In the genomic region with DNA sequence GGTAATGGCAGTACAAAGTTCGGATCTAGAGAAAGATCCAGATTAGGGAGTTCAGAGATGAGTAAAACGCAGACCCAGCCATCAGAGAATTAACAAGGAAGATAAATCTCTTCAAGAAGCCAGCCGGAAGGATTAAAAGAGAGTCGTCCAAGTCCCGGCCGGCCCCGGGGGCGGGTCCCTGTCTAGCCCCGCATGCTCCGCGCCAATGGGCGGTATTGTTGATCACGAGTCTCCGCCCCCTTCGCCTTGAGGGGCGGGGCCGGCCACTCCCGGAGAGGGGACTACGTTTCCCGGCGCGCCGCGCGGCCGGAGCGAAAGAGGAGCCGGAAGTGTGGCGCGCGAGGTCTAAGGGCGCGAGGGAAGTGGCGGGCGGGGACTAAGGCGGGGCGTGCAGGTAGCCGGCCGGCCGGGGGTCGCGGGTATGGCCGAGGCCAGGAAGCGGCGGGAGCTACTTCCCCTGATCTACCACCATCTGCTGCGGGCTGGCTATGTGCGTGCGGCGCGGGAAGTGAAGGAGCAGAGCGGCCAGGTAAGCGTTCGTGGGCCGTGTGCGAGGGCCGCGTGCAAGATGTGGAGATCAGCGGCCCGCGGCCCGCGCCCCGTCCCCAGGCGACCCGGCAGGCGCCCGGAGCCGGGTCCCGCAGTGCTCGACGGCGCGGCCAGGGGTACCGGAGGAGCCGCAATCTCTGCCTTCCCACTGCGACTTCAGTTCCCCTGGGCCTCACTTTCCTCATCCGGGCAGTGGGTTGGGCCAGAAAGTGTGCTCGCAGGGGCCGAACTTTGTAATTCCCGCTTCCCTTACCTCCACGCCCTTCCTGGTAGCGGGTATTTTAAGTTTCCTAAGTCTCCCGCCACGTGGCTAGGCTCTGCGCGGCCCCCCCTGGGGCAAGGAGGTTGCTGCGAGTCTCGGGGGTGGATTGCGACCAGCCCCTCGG, we compare ENCODE assay signal across 8 cellular contexts. TPM values are rescaled to one million over a fixed set of nuclear protein-coding genes. Genes with fewer than 3 reads are reported as not detected.
DNase-seq lines count a peak whose midpoint lies in the region; ATAC-seq and TF ChIP-seq lines count a peak whose summit lies in the region.

A gene with protein sequence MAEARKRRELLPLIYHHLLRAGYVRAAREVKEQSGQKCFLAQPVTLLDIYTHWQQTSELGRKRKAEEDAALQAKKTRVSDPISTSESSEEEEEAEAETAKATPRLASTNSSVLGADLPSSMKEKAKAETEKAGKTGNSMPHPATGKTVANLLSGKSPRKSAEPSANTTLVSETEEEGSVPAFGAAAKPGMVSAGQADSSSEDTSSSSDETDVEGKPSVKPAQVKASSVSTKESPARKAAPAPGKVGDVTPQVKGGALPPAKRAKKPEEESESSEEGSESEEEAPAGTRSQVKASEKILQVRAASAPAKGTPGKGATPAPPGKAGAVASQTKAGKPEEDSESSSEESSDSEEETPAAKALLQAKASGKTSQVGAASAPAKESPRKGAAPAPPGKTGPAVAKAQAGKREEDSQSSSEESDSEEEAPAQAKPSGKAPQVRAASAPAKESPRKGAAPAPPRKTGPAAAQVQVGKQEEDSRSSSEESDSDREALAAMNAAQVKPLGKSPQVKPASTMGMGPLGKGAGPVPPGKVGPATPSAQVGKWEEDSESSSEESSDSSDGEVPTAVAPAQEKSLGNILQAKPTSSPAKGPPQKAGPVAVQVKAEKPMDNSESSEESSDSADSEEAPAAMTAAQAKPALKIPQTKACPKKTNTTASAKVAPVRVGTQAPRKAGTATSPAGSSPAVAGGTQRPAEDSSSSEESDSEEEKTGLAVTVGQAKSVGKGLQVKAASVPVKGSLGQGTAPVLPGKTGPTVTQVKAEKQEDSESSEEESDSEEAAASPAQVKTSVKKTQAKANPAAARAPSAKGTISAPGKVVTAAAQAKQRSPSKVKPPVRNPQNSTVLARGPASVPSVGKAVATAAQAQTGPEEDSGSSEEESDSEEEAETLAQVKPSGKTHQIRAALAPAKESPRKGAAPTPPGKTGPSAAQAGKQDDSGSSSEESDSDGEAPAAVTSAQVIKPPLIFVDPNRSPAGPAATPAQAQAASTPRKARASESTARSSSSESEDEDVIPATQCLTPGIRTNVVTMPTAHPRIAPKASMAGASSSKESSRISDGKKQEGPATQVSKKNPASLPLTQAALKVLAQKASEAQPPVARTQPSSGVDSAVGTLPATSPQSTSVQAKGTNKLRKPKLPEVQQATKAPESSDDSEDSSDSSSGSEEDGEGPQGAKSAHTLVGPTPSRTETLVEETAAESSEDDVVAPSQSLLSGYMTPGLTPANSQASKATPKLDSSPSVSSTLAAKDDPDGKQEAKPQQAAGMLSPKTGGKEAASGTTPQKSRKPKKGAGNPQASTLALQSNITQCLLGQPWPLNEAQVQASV (N-terminal part only) (plus strand): TSS at position 372 of the 935 bp plus-strand sequence. CDS start 50 bp downstream, at position 422.

- TF ChIP-seq CTCF in BE2C (IDR thresholded peaks at IDR 0.05; ENCODE audit: low read depth, low read length) (no peak), colonic mucosa (IDR thresholded peaks at IDR 0.05) (no peak)

- peak within 1 kb of the TSS; percentile 47 for H3K27ac ChIP-seq in colonic mucosa

- ATAC-seq in HG03460 (IDR thresholded peaks at IDR 0.05; ENCODE audit: unreplicated experiment) (peak; percentile 97), left colon (peak; percentile 93)

- H3K36me3 ChIP-seq in BE2C = peaks cover 29% of the 10 kb centered on the region
- H3K36me3 ChIP-seq in colonic mucosa = peaks cover 9% of the 10 kb centered on the region

- H3K9me3 ChIP-seq in BE2C (no peaks in the 10 kb centered on the region), colonic mucosa (no peaks in the 10 kb centered on the region)

- no peaks in the 10 kb centered on the region for H3K4me1 ChIP-seq in BE2C
- peaks cover 9% of the 10 kb centered on the region for H3K4me1 ChIP-seq in colonic mucosa

- intact Hi-C loops in colonic mucosa (cut with DNase I) (loop anchor here (5.0 kb wide), 1 partner anchor 85 kb away; no protein-coding TSS in a partner anchor), left colon (cut with DNase I, micrococcal nuclease) (no loop called here)

- H3K27me3 ChIP-seq in BE2C (no peaks in the 10 kb centered on the region), colonic mucosa (no peaks in the 10 kb centered on the region)

- H3K9ac ChIP-seq in colonic mucosa (ENCODE audit: low read depth in 2 of 2, low read length in 2 of 2) = peak within 1 kb of the TSS; percentile 79 to 85

- peak; percentile 99 for DNase-seq in BE2C
- peak; percentile 81 for DNase-seq in GM19240 (ENCODE audit: insufficient read length, low spot score)
- peak; percentile 78 to 97 for DNase-seq in NCI-H526 (lab: John Stamatoyannopoulos, UW)
- peak; percentile 99 for DNase-seq in activated CD4-positive, alpha-beta T cell treated with anti-CD3 and anti-CD28 coated beads for 48 hours
- peak; percentile 99 for DNase-seq in colonic mucosa
- DNase-seq in left colon = peak; percentile 96 to 99
- DNase-seq in stimulated activated CD4-positive, alpha-beta T cell treated with anti-CD3 and anti-CD28 coated beads, Interleukin-1b, Interleukin-23, amount 100 ng/mL, for 48 hours = peak; percentile 97

- H3K4me3 ChIP-seq in BE2C (ENCODE audit: low read depth, low read length) (peak within 1 kb of the TSS; percentile 95), colonic mucosa (peak within 1 kb of the TSS; percentile 89)

RNA-seq across cellular contexts. Expression of the gene that starts here (rescaled TPM):
- polyA plus RNA-seq in BE2C (2012; ENCODE audit: insufficient read depth, insufficient read length, low read depth) = 73.5 TPM
- total RNA-seq in colonic mucosa = 10 to 100 TPM; 17.3 to 68.5 TPM
- 10 to 100 TPM; 14.6 to 21.7 TPM for total RNA-seq in left colon

Comparison
In these comparisons a context has a peak if more than half of its experiments do, and no peak if none do; other contexts are left out.
1. Peak in every context shown above with its lines: DNase-seq, ATAC-seq, H3K4me3 ChIP-seq and H3K27ac ChIP-seq.